ENCODE assay signal across 8 cellular contexts in genomic region chr6:87407896-87408720, GRCh38. TPM values are rescaled to one million over a fixed set of nuclear protein-coding genes. Genes with fewer than 3 reads are reported as not detected.
DNase-seq lines count a peak whose midpoint lies in the region; ATAC-seq and TF ChIP-seq lines count a peak whose summit lies in the region.

Gene CFAP206 (plus strand): TSS chr6:87407972. CDS start chr6:87409840, 1,868 bp downstream.

- WGBS in testis, 2 donors = 0% methylated on average over 28 of the region's 82 CpGs; no CpG with 5 or more reads in 1 of the 2 donors

- H3K36me3 ChIP-seq in osteoblast (ENCODE audit: insufficient read depth, low read length) (no peaks in the 10 kb centered on the region), testis (ENCODE audit: low read depth, missing control alignments) (no peaks in the 10 kb centered on the region)

- no peaks in the 10 kb centered on the region for H3K9me3 ChIP-seq in osteoblast (ENCODE audit: low read depth, low read length)
- no peaks in the 10 kb centered on the region for H3K9me3 ChIP-seq in testis

- peak within 1 kb of the TSS; percentile 87 for H3K4me3 Mint-ChIP-seq in HFFc6

- peaks cover 10% of the 10 kb centered on the region for H3K4me1 ChIP-seq in osteoblast (ENCODE audit: insufficient read depth, low read length)
- no peaks in the 10 kb centered on the region for H3K4me1 ChIP-seq in testis

- H3K27ac ChIP-seq in osteoblast (ENCODE audit: low read depth, low read length) (peak within 1 kb of the TSS; percentile 68), testis (peak within 1 kb of the TSS; percentile 70 to 81)

- no peak for TF ChIP-seq POLR2A in testis (IDR thresholded peaks at IDR 0.05)

- peak; percentile 89 for ATAC-seq in SK-N-SH treated with all-trans-retinoic acid at 6 μM for 48 hours
- peak; percentile 90 for ATAC-seq in activated naive CD4-positive, alpha-beta T cell treated with anti-CD3 and anti-CD28 coated beads, Interleukin-2, amount 50 U/mL, for 72 hours

- no peaks in the 10 kb centered on the region for H3K36me3 Mint-ChIP-seq in HFFc6 (ENCODE audit: low read depth)
- H3K36me3 Mint-ChIP-seq in activated naive CD4-positive, alpha-beta T cell treated with anti-CD3 and anti-CD28 coated beads, Interleukin-2, amount 50 U/mL, for 72 hours = no peaks in the 10 kb centered on the region

- H2AFZ ChIP-seq in osteoblast (ENCODE audit: low read length) = peak within 1 kb of the TSS; percentile 99

- H3K27me3 ChIP-seq in osteoblast (ENCODE audit: insufficient read depth, low read length) (no peaks in the 10 kb centered on the region), testis (no peaks in the 10 kb centered on the region)

- H3K9me3 Mint-ChIP-seq in HFFc6 = no peaks in the 10 kb centered on the region
- H3K9me3 Mint-ChIP-seq in activated naive CD4-positive, alpha-beta T cell treated with anti-CD3 and anti-CD28 coated beads, Interleukin-2, amount 50 U/mL, for 72 hours = no peaks in the 10 kb centered on the region

- peak within 1 kb of the TSS; percentile 66 for H3K27ac Mint-ChIP-seq in HFFc6
- peak within 1 kb of the TSS; percentile 77 to 78 for H3K27ac Mint-ChIP-seq in activated naive CD4-positive, alpha-beta T cell treated with anti-CD3 and anti-CD28 coated beads, Interleukin-2, amount 50 U/mL, for 72 hours

- peaks cover 9% of the 10 kb centered on the region; the same call in 1 of the 2 replicates for H3K27me3 Mint-ChIP-seq in HFFc6 (ENCODE audit: insufficient read depth)

- TF ChIP-seq CTCF in HFFc6 (IDR thresholded peaks at IDR 0.05) = peak; percentile 41
- no peak for TF ChIP-seq CTCF in osteoblast (IDR thresholded peaks at IDR 0.05; ENCODE audit: extremely low read depth, low read depth, low read length)
- no peak for TF ChIP-seq CTCF in testis (IDR thresholded peaks at IDR 0.05)

- peak; percentile 61 for DNase-seq in GM04504 (ENCODE audit: low read depth)
- DNase-seq in HFFc6 = peak; percentile 65
- DNase-seq in NAMALWA (ENCODE audit: low spot score) = peak; percentile 91
- DNase-seq in activated naive CD4-positive, alpha-beta T cell treated with anti-CD3 and anti-CD28 coated beads, Interleukin-2, amount 50 U/mL, for 72 hours (ENCODE audit: low spot score in 2 of 2) = peak; percentile 75 to 85
- peak; percentile 91 for DNase-seq in glomerular visceral epithelial cell (ENCODE audit: extremely low spot score)
- DNase-seq in osteoblast (ENCODE audit: insufficient read length, low spot score, missing footprints) = peak; percentile 93
- peak; percentile 88 for DNase-seq in testis

- peak within 1 kb of the TSS; percentile 98 for H3K4me2 ChIP-seq in osteoblast (ENCODE audit: insufficient read depth, low read length)

- peak within 1 kb of the TSS; percentile 96 for H3K4me3 ChIP-seq in osteoblast (ENCODE audit: insufficient read depth, low read length)
- peak within 1 kb of the TSS; percentile 84 to 95 for H3K4me3 ChIP-seq in testis

- intact Hi-C loops in testis (cut with DNase I; ENCODE audit: low total_unique reads) = no loop called here

- no peaks in the 10 kb centered on the region for H4K20me1 ChIP-seq in osteoblast (ENCODE audit: insufficient read depth, low read length)

- H3K4me1 Mint-ChIP-seq in HFFc6 (ENCODE audit: low read depth) = no peaks in the 10 kb centered on the region

- H3K79me2 ChIP-seq in osteoblast (ENCODE audit: insufficient read depth, low read length) = no peaks in the 10 kb centered on the region

TF ChIP-seq in SK-N-SH treated with all-trans-retinoic acid at 6 μM for 48 hours, 23 proteins besides CTCF, POLR2A, EP300 and RAD21:
- TF ChIP-seq ZNF70 (CRISPR knock-in tag; IDR thresholded peaks at IDR 0.05) (no peak), ZC3H10 (CRISPR knock-in tag; IDR thresholded peaks at IDR 0.05) (no peak), ARNTL (CRISPR knock-in tag; IDR thresholded peaks at IDR 0.05; ENCODE audit: borderline replicate concordance, low read depth) (no peak), RARB (CRISPR knock-in tag; IDR thresholded peaks at IDR 0.05) (no peak), PPARA (CRISPR knock-in tag; IDR thresholded peaks at IDR 0.05; ENCODE audit: borderline replicate concordance) (no peak), ESRRG (CRISPR knock-in tag; IDR thresholded peaks at IDR 0.05) (no peak), ZFP30 (CRISPR knock-in tag; IDR thresholded peaks at IDR 0.05) (no peak), CSRNP3 (CRISPR knock-in tag; IDR thresholded peaks at IDR 0.05) (no peak), TSHZ2 (CRISPR knock-in tag; IDR thresholded peaks at IDR 0.05) (no peak), TOX (CRISPR knock-in tag; IDR thresholded peaks at IDR 0.05; ENCODE audit: borderline replicate concordance) (no peak), ZFP3 (CRISPR knock-in tag; IDR thresholded peaks at IDR 0.05) (no peak), ZNF8 (CRISPR knock-in tag; IDR thresholded peaks at IDR 0.05) (no peak), ISL1 (CRISPR knock-in tag; IDR thresholded peaks at IDR 0.05) (no peak), PATZ1 (CRISPR knock-in tag; IDR thresholded peaks at IDR 0.05; ENCODE audit: borderline replicate concordance) (no peak), SNAI2 (CRISPR knock-in tag; IDR thresholded peaks at IDR 0.05) (no peak), CSDC2 (CRISPR knock-in tag; IDR thresholded peaks at IDR 0.05) (no peak), CREB5 (CRISPR knock-in tag; IDR thresholded peaks at IDR 0.05; ENCODE audit: low read depth) (no peak), TCF4 (CRISPR knock-in tag; IDR thresholded peaks at IDR 0.05; ENCODE audit: borderline replicate concordance) (no peak)

RNA-seq across cellular contexts. Expression of gene CFAP206, which starts in this region (rescaled TPM):
- total RNA-seq in HFFc6 (2021; fragmentation: NEBNext Ultra II Directional; extraction: Animal tissue kit (Norgen Biotek cat#: 25700)) = not detected
- total RNA-seq in activated naive CD4-positive, alpha-beta T cell treated with anti-CD3 and anti-CD28 coated beads, Interleukin-2, amount 50 U/mL, for 72 hours = not detected
- 0.36 and 0.88 TPM in 2 replicates for total RNA-seq in osteoblast
- 10 to 100 TPM; 37.8 to 48.8 TPM for total RNA-seq in testis
- polyA plus RNA-seq in testis (ENCODE audit: insufficient read depth, low read depth, low replicate concordance) = 116 TPM

Comparison
In these comparisons a context has a peak if more than half of its experiments do, and no peak if none do; other contexts are left out.
1. Peak in every context shown above with its lines: DNase-seq, ATAC-seq, H3K4me3 ChIP-seq and H3K27ac ChIP-seq.
2. RNA of gene CFAP206 (total RNA-seq): 37.8 to 48.8 TPM in testis; 0.36 to 0.88 TPM in osteoblast, not detected in HFFc6 and not detected in activated naive CD4-positive, alpha-beta T cell treated with anti-CD3 and anti-CD28 coated beads, Interleukin-2, amount 50 U/mL, for 72 hours; every median in the first group is over 10 times any median in the second.
3. Peak in DNase-seq in HFFc6; RNA of the gene not detected or under 1 TPM.
4. Peak in DNase-seq and ATAC-seq in activated naive CD4-positive, alpha-beta T cell treated with anti-CD3 and anti-CD28 coated beads, Interleukin-2, amount 50 U/mL, for 72 hours; RNA of the gene not detected or under 1 TPM.
5. Peak in DNase-seq, H3K4me3 ChIP-seq, H3K27ac ChIP-seq and H3K4me2 ChIP-seq in osteoblast; RNA of the gene not detected or under 1 TPM.